ENCODE assay signal across 1 cellular context in the genomic region with DNA sequence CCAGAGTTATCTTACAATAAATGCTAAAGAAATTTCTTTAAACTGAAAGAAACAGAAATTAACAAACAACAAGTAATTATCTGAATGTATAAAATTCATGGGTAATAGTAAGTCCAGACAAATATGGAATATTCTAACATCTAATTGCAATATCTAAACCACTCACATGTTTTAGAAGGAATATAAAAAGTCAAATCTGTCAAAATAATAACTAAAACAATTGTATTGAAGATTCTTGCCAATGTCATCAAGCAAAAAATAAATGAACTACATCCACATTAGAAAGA.
TF ChIP-seq lines count a peak whose summit lies in the region.

No MANE protein-coding gene starts in this region.

TF ChIP-seq in HEK293, 187 proteins besides CTCF, POLR2A, EP300 and RAD21 (continued from another document):
- TF ChIP-seq ZNF549 (tag by site-specific recombination; IDR thresholded peaks at IDR 0.05), result no peak
